In genomic region chr17:78779848-78780247, GRCh38 we compare ENCODE assay signal across 8 cellular contexts. TPM values are rescaled to one million over a fixed set of nuclear protein-coding genes. Genes with fewer than 3 reads are reported as not detected.
A peak's percentile ranks its signal among the peaks of the same experiment; 100 is the strongest.
DNase-seq lines count a peak whose midpoint lies in the region; ATAC-seq and TF ChIP-seq lines count a peak whose summit lies in the region.

No MANE protein-coding gene starts in this region.

- no TSS peak for BruUV-seq in OCI-LY7 (replicated peaks; lab: Mats Ljungman, UMichigan)

- H3K9me2 ChIP-seq in DOHH2 (replicated peaks; ENCODE audit: control insufficient read depth, low read length) (no peaks in the 10 kb centered on the region), OCI-LY7 (ENCODE audit: insufficient read depth, low read length) (no peaks in the 10 kb centered on the region), neural cell (ENCODE audit: insufficient read depth, low read length) (no peaks in the 10 kb centered on the region)

- H3K4me2 ChIP-seq in DOHH2 (ENCODE audit: low read length) (peak overlapping the region; percentile 66), OCI-LY7 (ENCODE audit: low read length) (peak overlapping the region; percentile 83), neural cell (ENCODE audit: low read length) (no peak overlapping the region)

- H2AFZ ChIP-seq in OCI-LY7 (ENCODE audit: low read length), result no peak overlapping the region
- H2AFZ ChIP-seq in neural cell (ENCODE audit: low read depth, low read length), result no peak overlapping the region

- DNase-seq in OCI-LY7 (ENCODE audit: low spot score) (peak; percentile 83), ascending aorta (ENCODE audit: low spot score in 2 of 2) (no peak), cerebellar cortex (ENCODE audit: low spot score) (no peak), MV-4-11 (lab: John Stamatoyannopoulos, UW) (no peak), NCI-H1092 treated with DMSO at 0.1 percent for 48 hours (lab: John Stamatoyannopoulos, UW) (no peak)

- H3F3A ChIP-seq in DOHH2 (ENCODE audit: control insufficient read depth, insufficient read depth) (peaks cover 23% of the 10 kb centered on the region), neural cell (ENCODE audit: insufficient read depth, low read length, poor library complexity, severe bottlenecking) (no peaks in the 10 kb centered on the region)

- no peak overlapping the region for H3K9ac ChIP-seq in neural cell (ENCODE audit: low read length)

- peaks cover 69% of the 10 kb centered on the region for H3K79me2 ChIP-seq in DOHH2 (ENCODE audit: control insufficient read depth, low read length)
- peaks cover 71% of the 10 kb centered on the region for H3K79me2 ChIP-seq in OCI-LY7 (ENCODE audit: insufficient read depth, low read depth, low read length)
- peaks cover 27% of the 10 kb centered on the region for H3K79me2 ChIP-seq in neural cell (replicated peaks; ENCODE audit: insufficient read depth, low read length)

- TF ChIP-seq RAD21 in neural cell (conservative IDR thresholded peaks at IDR 0.05), result no peak

- no peaks in the 10 kb centered on the region for H3K27me3 ChIP-seq in DOHH2 (ENCODE audit: control insufficient read depth, low read length)
- H3K27me3 ChIP-seq in ascending aorta, result no peaks in the 10 kb centered on the region
- H3K27me3 ChIP-seq in neural cell (ENCODE audit: insufficient read depth, low read depth, low read length), result no peaks in the 10 kb centered on the region

- H4K20me1 ChIP-seq in DOHH2 (ENCODE audit: control insufficient read depth, insufficient read depth, low read depth, low read length) (no peaks in the 10 kb centered on the region), OCI-LY7 (ENCODE audit: insufficient read depth, low read length) (no peaks in the 10 kb centered on the region; the same call in 1 of the 2 replicates), neural cell (ENCODE audit: insufficient read depth) (no peaks in the 10 kb centered on the region)

- ATAC-seq in GM19328 (IDR thresholded peaks at IDR 0.05; ENCODE audit: unreplicated experiment), result no peak

- H3K9me3 ChIP-seq in DOHH2 (ENCODE audit: control insufficient read depth, insufficient read depth, low read length), result no peaks in the 10 kb centered on the region
- no peaks in the 10 kb centered on the region for H3K9me3 ChIP-seq in OCI-LY7 (ENCODE audit: low read length)
- no peaks in the 10 kb centered on the region for H3K9me3 ChIP-seq in ascending aorta
- H3K9me3 ChIP-seq in neural cell (ENCODE audit: low read length), result no peaks in the 10 kb centered on the region

- intact Hi-C loops in OCI-LY7 (cut with micrococcal nuclease; ENCODE audit: unreplicated experiment) (loop anchor here (1.0 to 2.0 kb wide), 4 partner anchors 21 to 71 kb away; partner anchors contain the start of gene USP36), ascending aorta (cut with DNase I) (loop anchor here (10.0 kb wide), 1 partner anchor 295 kb away; the partner anchor contains the start of gene ENGASE)

- TF ChIP-seq EP300 in neural cell (conservative IDR thresholded peaks at IDR 0.05; ENCODE audit: poor library complexity, severe bottlenecking), result no peak

- peaks cover 4% of the 10 kb centered on the region; the same call in 1 of the 2 replicates for H3K36me3 ChIP-seq in DOHH2 (ENCODE audit: control insufficient read depth, low read length)
- H3K36me3 ChIP-seq in OCI-LY7 (ENCODE audit: insufficient read depth, low read length), result no peaks in the 10 kb centered on the region
- no peaks in the 10 kb centered on the region for H3K36me3 ChIP-seq in ascending aorta
- H3K36me3 ChIP-seq in neural cell (ENCODE audit: insufficient read depth, low read length), result no peaks in the 10 kb centered on the region

- CTCF ChIA-PET in OCI-LY7 (lab: Charles Lee; ENCODE audit: unreplicated experiment), result interaction anchor here (0.9 to 1.0 kb wide), 2 partner anchors 13 to 32 kb away, joined by 3 to 4 read pairs; no protein-coding TSS in a partner anchor

- no peak for TF ChIP-seq CTCF in DOHH2 (IDR thresholded peaks at IDR 0.05; ENCODE audit: low read depth, low read length, poor library complexity, severe bottlenecking)
- no peak for TF ChIP-seq CTCF in OCI-LY7 (conservative IDR thresholded peaks at IDR 0.05; ENCODE audit: low read length)
- TF ChIP-seq CTCF in ascending aorta (IDR thresholded peaks at IDR 0.05), result no peak
- no peak for TF ChIP-seq CTCF in neural cell (IDR thresholded peaks at IDR 0.05; ENCODE audit: poor library complexity, severe bottlenecking)

- H3K4me3 ChIP-seq in DOHH2 (ENCODE audit: low read length) (peak overlapping the region; percentile 83), OCI-LY7 (ENCODE audit: low read depth, low read length, poor library complexity, severe bottlenecking) (peak overlapping the region; percentile 91), ascending aorta (peak overlapping the region in 1 of 2 donors; percentile 92), neural cell (ENCODE audit: low read length) (peak overlapping the region; percentile 41)

- POLR2A ChIA-PET in OCI-LY7 (lab: Charles Lee), result interaction anchor here (0.9 to 2.7 kb wide), 6 partner anchors 11 to 62 kb away, joined by 4 to 16 read pairs (median 4); no protein-coding TSS in a partner anchor

- H3K4me1 ChIP-seq in DOHH2 (ENCODE audit: control insufficient read depth, low read length), result peaks cover 56% of the 10 kb centered on the region
- H3K4me1 ChIP-seq in OCI-LY7 (ENCODE audit: insufficient read depth, low read length, poor library complexity, severe bottlenecking), result peaks cover 53% of the 10 kb centered on the region
- peaks cover 0 to 5% of the 10 kb centered on the region in 2 donors for H3K4me1 ChIP-seq in ascending aorta

- H3K27ac ChIP-seq in DOHH2 (ENCODE audit: low read depth, low read length), result peak overlapping the region; percentile 76
- peak overlapping the region; percentile 85 for H3K27ac ChIP-seq in OCI-LY7 (ENCODE audit: low read depth, low read length, poor library complexity, severe bottlenecking)
- H3K27ac ChIP-seq in ascending aorta, result peak overlapping the region; percentile 87 to 91
- no peak overlapping the region for H3K27ac ChIP-seq in neural cell (ENCODE audit: low read length)

TF ChIP-seq in neural cell, 6 proteins besides CTCF, POLR2A, EP300 and RAD21:
- no peak for TF ChIP-seq REST (IDR thresholded peaks at IDR 0.05; ENCODE audit: borderline replicate concordance)
- no peak for TF ChIP-seq EZH2 (IDR thresholded peaks at IDR 0.05; ENCODE audit: borderline replicate concordance, insufficient read depth, low read length, poor library complexity, severe bottlenecking)
- TF ChIP-seq POLR2AphosphoS5 (IDR thresholded peaks at IDR 0.05), result no peak
- no peak for TF ChIP-seq TAF1 (IDR thresholded peaks at IDR 0.05; ENCODE audit: low read depth)
- TF ChIP-seq SMC3 (conservative IDR thresholded peaks at IDR 0.05; ENCODE audit: poor library complexity), result no peak
- no peak for TF ChIP-seq MXI1 (conservative IDR thresholded peaks at IDR 0.05; ENCODE audit: poor library complexity, severe bottlenecking)

RNA-seq across cellular contexts. Expression of gene CYTH1, which starts 2.2 kb away (rescaled TPM):
- total RNA-seq in OCI-LY7 (2014; rRNA removed; shearing (Covaris generic)), result 73.0 and 88.1 TPM in 2 replicates
- total RNA-seq in OCI-LY7 (2022) (148 and 156 TPM in 2 replicates), ascending aorta (46.5 TPM)
- polyA plus RNA-seq in neural cell, result 120 and 131 TPM in 2 replicates
- polyA minus RNA-seq in neural cell, result 99.0 and 99.1 TPM in 2 replicates
